In genomic region chr13:77019756-77020155, GRCh38 we compare ENCODE assay signal across 23 cellular contexts. TPM values are rescaled to one million over a fixed set of nuclear protein-coding genes. Genes with fewer than 3 reads are reported as not detected.
DNase-seq lines count a peak whose midpoint lies in the region; ATAC-seq, FAIRE-seq and TF ChIP-seq lines count a peak whose summit lies in the region.
"Had no signal": no experiment of that assay in that cellular context is flagged by ENCODE, and none has a peak within 500 bp of the region (broad histone marks: within the 10 kb centered on the region; RNA-seq: fewer than 3 reads in every experiment).

No MANE protein-coding gene starts in this region.

- peak overlapping the region; percentile 41 for H3K27ac Mint-ChIP-seq in activated naive CD8-positive, alpha-beta T cell
- no peak overlapping the region for H3K27ac Mint-ChIP-seq in activated naive CD8-positive, alpha-beta T cell treated with anti-CD3 and anti-CD28 coated beads for 36 hours

- no peak overlapping the region for H3K23ac ChIP-seq in trophoblast cell (ENCODE audit: low read length)

- no peaks in the 10 kb centered on the region for H4K20me1 ChIP-seq in GM12878 (ENCODE audit: control insufficient read depth, insufficient read depth)

- no peak overlapping the region for H3K18ac ChIP-seq in trophoblast cell (ENCODE audit: low read length)

- H3K27ac ChIP-seq in GM12878 (ENCODE audit: control insufficient read depth, insufficient read depth): no peak overlapping the region
- H3K27ac ChIP-seq in trophoblast cell (ENCODE audit: low read depth, low read length): no peak overlapping the region
- H3K27ac ChIP-seq in colonic mucosa: no peak overlapping the region
- H3K27ac ChIP-seq: SJCRH30 had no signal

- ATAC-seq in GM12878 (no peak; the same call in 2 of the 3 replicates), GM21390 (IDR thresholded peaks at IDR 0.05; ENCODE audit: unreplicated experiment) (no peak)

- H3K36me3 ChIP-seq in GM12878 (ENCODE audit: control insufficient read depth in 2 of 2, insufficient read depth in 2 of 2, low read length in 1 of 2): peaks cover 0 to 23% of the 10 kb centered on the region in 2 experiments; a peak in 2 of 4 replicates
- H3K36me3 ChIP-seq in trophoblast cell (ENCODE audit: control insufficient read depth in 1 of 2, insufficient read depth in 2 of 2, low read length in 2 of 2): peaks cover 3 to 7% of the 10 kb centered on the region in 2 experiments
- peaks cover 6% of the 10 kb centered on the region for H3K36me3 ChIP-seq in colonic mucosa

- H4K8ac ChIP-seq in trophoblast cell (ENCODE audit: low read depth, low read length): no peak overlapping the region

- peaks cover 56% of the 10 kb centered on the region for H3K79me2 ChIP-seq in GM12878 (ENCODE audit: control insufficient read depth, insufficient read depth, low read length)
- H3K79me2 ChIP-seq in trophoblast cell (ENCODE audit: control insufficient read depth, insufficient read depth, low read length, poor library complexity): peaks cover 9% of the 10 kb centered on the region

- peak overlapping the region; percentile 91 for H3K4ac ChIP-seq in trophoblast cell (ENCODE audit: low read depth, low read length)

- no peak overlapping the region for H3K4me3 Mint-ChIP-seq in activated naive CD8-positive, alpha-beta T cell
- no peak overlapping the region for H3K4me3 Mint-ChIP-seq in activated naive CD8-positive, alpha-beta T cell treated with anti-CD3 and anti-CD28 coated beads for 36 hours

- TF ChIP-seq POLR2A in GM12878 (IDR thresholded peaks at IDR 0.05; ENCODE audit: low read depth, low read length): no peak

- H2AFZ ChIP-seq in GM12878 (ENCODE audit: control insufficient read depth, low read depth, low read length) (no peak overlapping the region), trophoblast cell (ENCODE audit: insufficient read depth, low read length, poor library complexity) (no peak overlapping the region)

- no peak for TF ChIP-seq CTCF in GM12878 (IDR thresholded peaks at IDR 0.05 in 2 of 3, conservative IDR thresholded peaks at IDR 0.05 in 1 of 3; ENCODE audit: control insufficient read depth in 2 of 3, extremely low read depth in 1 of 3, insufficient read depth in 1 of 3, low read depth in 3 of 3, low read length in 3 of 3)
- TF ChIP-seq CTCF in colonic mucosa (IDR thresholded peaks at IDR 0.05): no peak

- POLR2A ChIA-PET in GM12878 (lab: Charles Lee): no interaction called here

- H2BK12ac ChIP-seq in trophoblast cell (ENCODE audit: low read length): no peak overlapping the region

- intact Hi-C loops in GM12878 (cut with micrococcal nuclease; ENCODE audit: unreplicated experiment) (loop anchor here (10.0 kb wide), 1 partner anchor 675 kb away; the partner anchor contains the start of gene SLAIN1), colonic mucosa (cut with DNase I) (no loop called here)

- H3K4me1 Mint-ChIP-seq in activated naive CD8-positive, alpha-beta T cell (ENCODE audit: low read depth): peaks cover 88% of the 10 kb centered on the region
- H3K4me1 Mint-ChIP-seq in activated naive CD8-positive, alpha-beta T cell treated with anti-CD3 and anti-CD28 coated beads for 36 hours: peaks cover 65% of the 10 kb centered on the region

- SMC1A ChIA-PET in GM12878 (lab: Charles Lee; ENCODE audit: uncharacterized antibody, unreplicated experiment): interaction anchor here (0.9 kb wide), 1 partner anchor 13 kb away, joined by 3 read pairs; no protein-coding TSS in a partner anchor

- H3K27me3 Mint-ChIP-seq in activated naive CD8-positive, alpha-beta T cell: no peaks in the 10 kb centered on the region
- H3K27me3 Mint-ChIP-seq in activated naive CD8-positive, alpha-beta T cell treated with anti-CD3 and anti-CD28 coated beads for 36 hours: no peaks in the 10 kb centered on the region

- H2AK5ac ChIP-seq in trophoblast cell (ENCODE audit: low read length): no peak overlapping the region

- H3K4me2 ChIP-seq in GM12878 (ENCODE audit: control insufficient read depth, insufficient read depth) (0 out of 2 replicates have a peak overlapping the region, but pooled peaks have one; percentile 22), trophoblast cell (ENCODE audit: low read length) (no peak overlapping the region)

- H3K27me3 ChIP-seq in GM12878 (replicated peaks in 1 of 2; ENCODE audit: control insufficient read depth in 2 of 2, insufficient read depth in 2 of 2, low read length in 1 of 2): no peaks in the 10 kb centered on the region
- no peaks in the 10 kb centered on the region for H3K27me3 ChIP-seq in trophoblast cell (ENCODE audit: insufficient read depth, low read length)
- H3K27me3 ChIP-seq in colonic mucosa: no peaks in the 10 kb centered on the region
- H3K27me3 ChIP-seq: BE2C, MG63, SJCRH30 had no signal

- H4K12ac ChIP-seq in trophoblast cell (ENCODE audit: low read depth, low read length): no peak overlapping the region

- H3K9me3 ChIP-seq in GM12878 (replicated peaks; ENCODE audit: control insufficient read depth, insufficient read depth, low read length) (no peaks in the 10 kb centered on the region; the same call in 2 of the 3 replicates), trophoblast cell (ENCODE audit: insufficient read depth, low read depth, low read length) (no peaks in the 10 kb centered on the region), colonic mucosa (no peaks in the 10 kb centered on the region)
- H3K9me3 ChIP-seq: BE2C, Caco-2, MG63, SJCRH30 had no signal

- RAD21 ChIA-PET in GM12878 (lab: Charles Lee; ENCODE audit: unreplicated experiment): interaction anchor here (1.7 kb wide), 1 partner anchor 459 kb away, joined by 4 read pairs; no protein-coding TSS in a partner anchor

- TF ChIP-seq EP300 in GM12878 (IDR thresholded peaks at IDR 0.05; ENCODE audit: borderline replicate concordance in 1 of 2, control insufficient read depth in 1 of 2, low read depth in 2 of 2, low read length in 2 of 2): no peak

- no peak for FAIRE-seq in GM12878 (lab: Jason Lieb, UNC)
- FAIRE-seq: A204.1, G401.6, RCC 7860 had no signal

- in situ Hi-C loops in GM12878 (cut with MboI): loop anchor here (25.0 kb wide), 1 partner anchor 1618 kb away; no protein-coding TSS in a partner anchor

- H3K14ac ChIP-seq in trophoblast cell (ENCODE audit: low read length): no peak overlapping the region

- H3K4me3 ChIP-seq in GM12878: no peak overlapping the region
- H3K4me3 ChIP-seq in trophoblast cell (ENCODE audit: low read depth, low read length): no peak overlapping the region
- no peak overlapping the region for H3K4me3 ChIP-seq in colonic mucosa
- H3K4me3 ChIP-seq: MG63, SJCRH30 had no signal

- no peaks in the 10 kb centered on the region for H3K9me3 Mint-ChIP-seq in activated naive CD8-positive, alpha-beta T cell (ENCODE audit: low read depth)
- no peaks in the 10 kb centered on the region for H3K9me3 Mint-ChIP-seq in activated naive CD8-positive, alpha-beta T cell treated with anti-CD3 and anti-CD28 coated beads for 36 hours

- H3K79me1 ChIP-seq in trophoblast cell (ENCODE audit: low read length): no peaks in the 10 kb centered on the region

- no peak for TF ChIP-seq RAD21 in GM12878 (IDR thresholded peaks at IDR 0.05; ENCODE audit: insufficient read depth, low read depth, low read length)

- H2BK120ac ChIP-seq in trophoblast cell (ENCODE audit: insufficient read depth, low read length, poor library complexity): no peak overlapping the region

- no peak overlapping the region for H4K91ac ChIP-seq in trophoblast cell (ENCODE audit: low read depth, low read length)

- H3K36me3 Mint-ChIP-seq in activated naive CD8-positive, alpha-beta T cell: peaks cover 7% of the 10 kb centered on the region
- peaks cover 21% of the 10 kb centered on the region for H3K36me3 Mint-ChIP-seq in activated naive CD8-positive, alpha-beta T cell treated with anti-CD3 and anti-CD28 coated beads for 36 hours

- H3K4me1 ChIP-seq in GM12878 (ENCODE audit: control insufficient read depth, insufficient read depth, low read length): peaks cover 3% of the 10 kb centered on the region; the same call in 1 of the 2 replicates
- peaks cover 0 to 8% of the 10 kb centered on the region in 2 experiments for H3K4me1 ChIP-seq in trophoblast cell (ENCODE audit: control insufficient read depth in 1 of 2, insufficient read depth in 2 of 2, low read length in 2 of 2)
- H3K4me1 ChIP-seq in colonic mucosa: peaks cover 6% of the 10 kb centered on the region
- H3K4me1 ChIP-seq: BE2C, SJCRH30 had no signal

- CTCF ChIA-PET in GM12878 (lab: Yijun Ruan, JAX): interaction anchor here (0.6 to 0.9 kb wide), 2 partner anchors 11 to 21 kb away, joined by 3 read pairs; no protein-coding TSS in a partner anchor

- H3K9ac ChIP-seq in GM12878 (ENCODE audit: control insufficient read depth, insufficient read depth, low read length) (no peak overlapping the region), trophoblast cell (ENCODE audit: low read length) (no peak overlapping the region), colonic mucosa (ENCODE audit: low read depth in 2 of 2, low read length in 2 of 2) (no peak overlapping the region)

- BruUV-seq in GM12878 (replicated peaks; lab: Mats Ljungman, UMichigan): no TSS peak

- no peak for DNase-seq in activated naive CD8-positive, alpha-beta T cell treated with anti-CD3 and anti-CD28 coated beads for 36 hours
- no peak for DNase-seq in GM12878 (ENCODE audit: low read depth, low spot score)
- DNase-seq in trophoblast cell: no peak
- no peak for DNase-seq in Kasumi-1 (lab: John Stamatoyannopoulos, UW)
- no peak for DNase-seq in colonic mucosa
- no peak for DNase-seq in D341Med (ENCODE audit: low spot score)
- DNase-seq: BE2C, Caco-2, DMS153, Karpas-422, MG63, NCI-H1417, NCI-H1694 treated with DMSO at 0.1 percent for 48 hours, NCI-H2081 treated with DMSO at 0.1 percent for 48 hours, NCI-H2171 treated with DMSO at 0.1 percent for 48 hours, NCI-H526, OCI-M1, SJCRH30 had no signal

- H2BK5ac ChIP-seq in trophoblast cell (ENCODE audit: low read depth, low read length, poor library complexity): no peak overlapping the region

RNA-seq across cellular contexts. Expression of gene FBXL3, which starts 7.2 kb away (rescaled TPM):
- total RNA-seq in activated naive CD8-positive, alpha-beta T cell treated with anti-CD3 and anti-CD28 coated beads for 36 hours: 10 to 100 TPM; 33.6 to 35.4 TPM
- 31.1 and 34.8 TPM in 2 replicates for total RNA-seq in GM12878 (2013; cell fraction: nucleolus; rRNA removed)
- total RNA-seq in GM12878 (2014; rRNA removed) (26.4 and 28.3 TPM in 2 replicates), GM12878 (2014; rRNA removed; fragmentation: Illumina TruSeq; extraction: Trizol) (23.0 and 24.5 TPM in 2 replicates), GM12878 (2021) (17.8 and 19.4 TPM in 2 replicates), colonic mucosa (10 to 100 TPM; 27.9 to 52.9 TPM)
- 10.6 TPM for polyA plus RNA-seq in GM12878 (2011; ENCODE audit: low read depth)
- polyA plus RNA-seq in GM12878 (2011; rRNA removed) (25.8 and 31.8 TPM in 2 replicates), GM12878 (2014; fragmentation: Illumina TruSeq; extraction: Trizol) (18.8 and 25.2 TPM in 2 replicates), GM12878 (2014; fragmentation: Nextera tagmentation; extraction: Ambion mirVana) (10 to 100 TPM in 1 of 2 experiments, 1 to 10 TPM in 1; 9.0 to 11.4 TPM), GM12878 (2014; rRNA removed) (15.6 and 18.0 TPM in 2 replicates), GM12878 (2016; fragmentation: Nextera tagmentation; extraction: Ambion mirVana) (10 to 100 TPM; 20.0 to 23.2 TPM)
- 14.8 TPM in 2 replicates for polyA plus RNA-seq in GM12878 (2011; cell fraction: cytosol; rRNA removed)
- 12.6 and 13.3 TPM in 2 replicates for polyA plus RNA-seq in GM12878 (2011; cell fraction: nucleus; rRNA removed)
- polyA plus RNA-seq in GM12878 (2012): 15.8 TPM in 2 replicates
- polyA minus RNA-seq in GM12878 (2011; rRNA and poly(A)+ RNA removed): 20.6 and 33.5 TPM in 2 replicates
- polyA minus RNA-seq in GM12878 (2011; cell fraction: cytosol; rRNA and poly(A)+ RNA removed): 13.1 and 15.8 TPM in 2 replicates
- polyA minus RNA-seq in GM12878 (2011; cell fraction: nucleus; rRNA and poly(A)+ RNA removed): 17.5 and 29.8 TPM in 2 replicates
- 32.8 and 33.1 TPM in 2 replicates for polyA plus RNA-seq in trophoblast cell (2013)

RNA-seq across cellular contexts. Expression of gene CLN5, which starts 27.9 kb away (rescaled TPM):
- total RNA-seq in activated naive CD8-positive, alpha-beta T cell treated with anti-CD3 and anti-CD28 coated beads for 36 hours: 10 to 100 TPM; 10.5 to 12.7 TPM
- 94.7 and 106 TPM in 2 replicates for total RNA-seq in GM12878 (2013; cell fraction: nucleolus; rRNA removed)
- total RNA-seq in GM12878 (2014; rRNA removed): 13.0 and 18.2 TPM in 2 replicates
- 14.8 and 15.1 TPM in 2 replicates for total RNA-seq in GM12878 (2014; rRNA removed; fragmentation: Illumina TruSeq; extraction: Trizol)
- total RNA-seq in GM12878 (2021): 13.1 and 15.0 TPM in 2 replicates
- polyA plus RNA-seq in GM12878 (2011; ENCODE audit: low read depth): 6.2 TPM
- polyA plus RNA-seq in GM12878 (2011; rRNA removed): 22.2 and 35.2 TPM in 2 replicates
- polyA plus RNA-seq in GM12878 (2011; cell fraction: cytosol; rRNA removed): 9.9 and 10.3 TPM in 2 replicates
- polyA plus RNA-seq in GM12878 (2011; cell fraction: nucleus; rRNA removed): 30.0 and 37.3 TPM in 2 replicates
- polyA plus RNA-seq in GM12878 (2012): 16.1 and 16.3 TPM in 2 replicates
- 11.2 and 12.1 TPM in 2 replicates for polyA plus RNA-seq in GM12878 (2014; fragmentation: Illumina TruSeq; extraction: Trizol)
- polyA plus RNA-seq in GM12878 (2014; fragmentation: Nextera tagmentation; extraction: Ambion mirVana): 10 to 100 TPM; 12.3 to 13.0 TPM
- 9.3 and 12.2 TPM in 2 replicates for polyA plus RNA-seq in GM12878 (2014; rRNA removed)
- polyA plus RNA-seq in GM12878 (2016; fragmentation: Nextera tagmentation; extraction: Ambion mirVana): 10 to 100 TPM; 18.9 to 20.2 TPM
- polyA minus RNA-seq in GM12878 (2011; rRNA and poly(A)+ RNA removed): 19.8 and 24.1 TPM in 2 replicates
- polyA minus RNA-seq in GM12878 (2011; cell fraction: cytosol; rRNA and poly(A)+ RNA removed): 3.3 and 3.5 TPM in 2 replicates
- polyA minus RNA-seq in GM12878 (2011; cell fraction: nucleus; rRNA and poly(A)+ RNA removed): 44.2 and 56.7 TPM in 2 replicates
- 17.6 and 18.6 TPM in 2 replicates for polyA plus RNA-seq in trophoblast cell (2013)
- total RNA-seq in colonic mucosa: 10 to 100 TPM; 21.8 to 26.5 TPM
